In genomic region chr16:67857547-67858233, GRCh38 we compare ENCODE assay signal across 1 cellular context.
TF ChIP-seq lines count a peak whose summit lies in the region.

No MANE protein-coding gene starts in this region.

TF ChIP-seq in HepG2, 621 proteins besides CTCF, POLR2A, EP300 and RAD21 (continued from another document and continues in another):
- no peak for TF ChIP-seq TFE3 (CRISPR knock-in tag; IDR thresholded peaks at IDR 0.05)
- TF ChIP-seq SOX5 (CRISPR knock-in tag; IDR thresholded peaks at IDR 0.05; ENCODE audit: borderline replicate concordance) = peak; percentile 85; the same call in 1 of the 2 replicates
- no peak for TF ChIP-seq SMAD1 (CRISPR knock-in tag; IDR thresholded peaks at IDR 0.05; ENCODE audit: borderline replicate concordance, low read depth)
- no peak for TF ChIP-seq TOE1 (CRISPR knock-in tag; IDR thresholded peaks at IDR 0.05)
- TF ChIP-seq SMAD3 (CRISPR knock-in tag; IDR thresholded peaks at IDR 0.05) = peak; percentile 66; the same call in 1 of the 2 replicates
- TF ChIP-seq ZNF615 (CRISPR knock-in tag; IDR thresholded peaks at IDR 0.05; ENCODE audit: borderline replicate concordance) = no peak
- TF ChIP-seq MZF1 (CRISPR knock-in tag; IDR thresholded peaks at IDR 0.05; ENCODE audit: borderline replicate concordance) = no peak
- no peak for TF ChIP-seq ZSCAN12 (CRISPR knock-in tag; IDR thresholded peaks at IDR 0.05)
- TF ChIP-seq ZBTB34 (CRISPR knock-in tag; IDR thresholded peaks at IDR 0.05) = no peak
- no peak for TF ChIP-seq IRF1 (CRISPR knock-in tag; IDR thresholded peaks at IDR 0.05; ENCODE audit: low read depth)
- TF ChIP-seq KIAA2018 (CRISPR knock-in tag; IDR thresholded peaks at IDR 0.05; ENCODE audit: borderline replicate concordance) = no peak
- no peak for TF ChIP-seq ZBTB37 (CRISPR knock-in tag; IDR thresholded peaks at IDR 0.05)
- no peak for TF ChIP-seq ZNF570 (CRISPR knock-in tag; IDR thresholded peaks at IDR 0.05; ENCODE audit: borderline replicate concordance)
- no peak for TF ChIP-seq HNRNPH1 (optimal IDR thresholded peaks at IDR 0.05; ENCODE audit: low read depth, low read length)
- TF ChIP-seq ARNTL (CRISPR knock-in tag; IDR thresholded peaks at IDR 0.05) = no peak
- TF ChIP-seq ZNF644 (CRISPR knock-in tag; IDR thresholded peaks at IDR 0.05; ENCODE audit: low read depth) = 0 out of 2 replicates have a peak, but pooled peaks have one; percentile 26
- TF ChIP-seq ZNF646 (CRISPR knock-in tag; IDR thresholded peaks at IDR 0.05) = no peak
- no peak for TF ChIP-seq RAD51 (IDR thresholded peaks at IDR 0.05; ENCODE audit: borderline replicate concordance)
- no peak for TF ChIP-seq HNRNPLL (IDR thresholded peaks at IDR 0.05; ENCODE audit: low read depth, low read length, poor library complexity, severe bottlenecking)
- no peak for TF ChIP-seq MBD4 (IDR thresholded peaks at IDR 0.05; ENCODE audit: borderline replicate concordance, low read length)
- no peak for TF ChIP-seq HNF1A (IDR thresholded peaks at IDR 0.05; ENCODE audit: low read depth)
- no peak for TF ChIP-seq HNF1A (CRISPR knock-in tag; IDR thresholded peaks at IDR 0.05; ENCODE audit: borderline replicate concordance)
- TF ChIP-seq ZNF3 (CRISPR knock-in tag; IDR thresholded peaks at IDR 0.05) = no peak
- no peak for TF ChIP-seq ZNF460 (CRISPR knock-in tag; IDR thresholded peaks at IDR 0.05; ENCODE audit: borderline replicate concordance)
- no peak for TF ChIP-seq ZNF382 (CRISPR knock-in tag; IDR thresholded peaks at IDR 0.05; ENCODE audit: borderline replicate concordance)
- TF ChIP-seq ATF7-NPFF (CRISPR knock-in tag; IDR thresholded peaks at IDR 0.05; ENCODE audit: low read depth) = no peak
- no peak for TF ChIP-seq THAP7 (CRISPR knock-in tag; IDR thresholded peaks at IDR 0.05)
